Comparison of ENCODE assay signal across 16 cellular contexts in the genomic region with DNA sequence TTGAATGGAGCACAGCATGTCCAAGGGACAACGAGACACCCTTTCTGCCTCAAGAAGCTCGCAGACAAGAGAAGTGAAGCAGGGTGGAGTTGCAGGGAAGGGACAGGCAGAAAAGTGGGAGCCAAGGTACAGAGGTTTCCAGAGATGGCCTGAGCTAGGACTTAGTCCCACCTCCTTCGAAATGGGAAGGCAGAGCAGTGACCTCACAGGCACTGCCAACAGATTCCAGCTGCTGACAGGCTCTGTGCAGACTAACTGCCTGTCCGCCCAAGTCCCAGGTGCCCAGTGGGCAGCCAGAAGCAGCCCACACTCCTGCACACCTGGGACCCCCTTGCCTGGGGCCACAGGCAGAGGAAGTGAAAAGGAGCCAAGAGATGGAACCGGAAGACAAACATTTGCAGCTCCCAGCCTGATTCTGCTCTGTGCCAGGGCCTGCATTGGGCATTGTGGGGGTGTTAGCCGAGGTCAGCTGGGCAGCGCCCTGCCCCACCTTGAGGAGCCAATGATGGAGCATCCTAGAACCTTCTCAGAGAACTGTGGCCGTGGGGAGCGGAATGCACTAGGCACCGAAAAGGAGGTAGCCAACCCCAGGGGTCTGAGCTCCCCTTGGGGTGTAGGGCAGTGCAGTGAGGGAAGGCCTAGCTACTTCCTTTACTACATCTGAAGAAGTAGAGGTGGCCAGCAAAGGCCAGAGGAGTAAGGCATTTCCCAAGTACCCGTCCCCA. TPM values are rescaled to one million over a fixed set of nuclear protein-coding genes. Genes with fewer than 3 reads are reported as not detected.
DNase-seq lines count a peak whose midpoint lies in the region; ATAC-seq and TF ChIP-seq lines count a peak whose summit lies in the region.
"Had no signal": no experiment of that assay in that cellular context is flagged by ENCODE, and none has a peak within 500 bp of the region (broad histone marks: within the 10 kb centered on the region; RNA-seq: fewer than 3 reads in every experiment).

No MANE protein-coding gene starts in this region.

- no peaks in the 10 kb centered on the region for H3K9me3 Mint-ChIP-seq in GM23338
- H3K9me3 Mint-ChIP-seq in nephron progenitor cell = no peaks in the 10 kb centered on the region
- H3K9me3 Mint-ChIP-seq: CD8-positive, alpha-beta memory T cell had no signal

- H3K36me3 ChIP-seq in GM23338 (ENCODE audit: insufficient read depth) (no peaks in the 10 kb centered on the region), suprapubic skin (no peaks in the 10 kb centered on the region)
- H3K36me3 ChIP-seq: BE2C had no signal

- H3K4me2 ChIP-seq in GM23338 = no peak overlapping the region
- H3K4me2 ChIP-seq: A549 had no signal

- peaks cover 30% of the 10 kb centered on the region for H3K4me1 Mint-ChIP-seq in GM23338
- H3K4me1 Mint-ChIP-seq in nephron progenitor cell = peaks cover 18% of the 10 kb centered on the region
- H3K4me1 Mint-ChIP-seq: CD8-positive, alpha-beta memory T cell had no signal

- no peak overlapping the region for H3K4me3 ChIP-seq in GM23338
- no peak overlapping the region for H3K4me3 ChIP-seq in suprapubic skin
- H3K4me3 ChIP-seq: A549, GM12878 had no signal

- H3K36me3 Mint-ChIP-seq in GM23338 (ENCODE audit: low read depth) (no peaks in the 10 kb centered on the region), nephron progenitor cell (ENCODE audit: low read depth) (no peaks in the 10 kb centered on the region)
- H3K36me3 Mint-ChIP-seq: CD8-positive, alpha-beta memory T cell had no signal

- 81% methylated on average over 11 of the region's 11 CpGs for WGBS in suprapubic skin

- no peaks in the 10 kb centered on the region for H3K27me3 ChIP-seq in GM23338 (ENCODE audit: insufficient read depth)
- peaks cover 11% of the 10 kb centered on the region for H3K27me3 ChIP-seq in suprapubic skin
- H3K27me3 ChIP-seq: BE2C had no signal

- H3K27me3 Mint-ChIP-seq in GM23338 (ENCODE audit: insufficient read depth, low read depth, poor library complexity) = peaks cover 19% of the 10 kb centered on the region
- H3K27me3 Mint-ChIP-seq in nephron progenitor cell (ENCODE audit: low read depth, poor library complexity) = peaks cover 60% of the 10 kb centered on the region

- H3F3A ChIP-seq in GM23338 (replicated peaks; ENCODE audit: low read depth) = no peaks in the 10 kb centered on the region

- no peak for ATAC-seq in GM23338
- no peak for ATAC-seq in GM19023 (IDR thresholded peaks at IDR 0.05; ENCODE audit: unreplicated experiment)
- ATAC-seq in HG03571 (IDR thresholded peaks at IDR 0.05; ENCODE audit: unreplicated experiment) = no peak
- ATAC-seq: A549, GM12878 had no signal

- H2AFZ ChIP-seq in GM23338 = peak overlapping the region; percentile 32; the same call in 1 of the 2 replicates

- H3K4me1 ChIP-seq in GM23338 (ENCODE audit: insufficient read depth) (peaks cover 12% of the 10 kb centered on the region; the same call in 1 of the 2 replicates), suprapubic skin (peaks cover 4% of the 10 kb centered on the region)
- H3K4me1 ChIP-seq: A549 had no signal

- H3K79me2 ChIP-seq in GM23338 (replicated peaks; ENCODE audit: insufficient read depth) = no peaks in the 10 kb centered on the region

- DNase-seq in GM23338 (ENCODE audit: low spot score) = no peak
- DNase-seq in RPMI8226 = peak; percentile 48
- DNase-seq in nephron progenitor cell = no peak
- no peak for DNase-seq in suprapubic skin (ENCODE audit: low spot score in 2 of 2)
- no peak for DNase-seq in G401 (ENCODE audit: low spot score)
- DNase-seq: BE2C; CD8-positive, alpha-beta memory T cell; DMS 273 treated with DMSO at 0.1 percent for 48 hours; Karpas-422 had no signal

- H3K27ac Mint-ChIP-seq in GM23338 = no peak overlapping the region
- peak overlapping the region; percentile 88 for H3K27ac Mint-ChIP-seq in nephron progenitor cell

- no peaks in the 10 kb centered on the region for H3K9me2 ChIP-seq in GM23338 (ENCODE audit: insufficient read depth)

- TF ChIP-seq CTCF in GM23338 (conservative IDR thresholded peaks at IDR 0.05; ENCODE audit: low read depth in 2 of 2) (no peak), nephron progenitor cell (IDR thresholded peaks at IDR 0.05) (no peak), suprapubic skin (IDR thresholded peaks at IDR 0.05) (no peak)

- H3K4me3 Mint-ChIP-seq in GM23338 (no peak overlapping the region), nephron progenitor cell (no peak overlapping the region)
- H3K4me3 Mint-ChIP-seq: CD8-positive, alpha-beta memory T cell had no signal

- no peaks in the 10 kb centered on the region for H4K20me1 ChIP-seq in GM23338 (replicated peaks; ENCODE audit: insufficient read depth)

- in situ Hi-C loops in G401 (cut with HindIII; ENCODE audit: low sequenced_read_pairs) = no loop called here

- H3K9me3 ChIP-seq in suprapubic skin = no peaks in the 10 kb centered on the region
- H3K9me3 ChIP-seq: A549, BE2C had no signal

- H3K27ac ChIP-seq in GM23338 (ENCODE audit: low read depth) = no peak overlapping the region
- H3K27ac ChIP-seq in suprapubic skin = peak overlapping the region; percentile 9
- H3K27ac ChIP-seq: A549 had no signal

- TF ChIP-seq POLR2A in suprapubic skin (IDR thresholded peaks at IDR 0.05) = no peak

- no peak for TF ChIP-seq EP300 in suprapubic skin (IDR thresholded peaks at IDR 0.05)

TF ChIP-seq in GM23338, 12 proteins besides CTCF, POLR2A, EP300 and RAD21 (continues in another document):
- no peak for TF ChIP-seq NANOG (IDR thresholded peaks at IDR 0.05; ENCODE audit: borderline replicate concordance)
- no peak for TF ChIP-seq EZH2phosphoT487 (IDR thresholded peaks at IDR 0.05; ENCODE audit: unreplicated experiment)
- TF ChIP-seq ZNF114 (CRISPR knock-in tag; IDR thresholded peaks at IDR 0.05) = no peak
- TF ChIP-seq, protein P1, sequence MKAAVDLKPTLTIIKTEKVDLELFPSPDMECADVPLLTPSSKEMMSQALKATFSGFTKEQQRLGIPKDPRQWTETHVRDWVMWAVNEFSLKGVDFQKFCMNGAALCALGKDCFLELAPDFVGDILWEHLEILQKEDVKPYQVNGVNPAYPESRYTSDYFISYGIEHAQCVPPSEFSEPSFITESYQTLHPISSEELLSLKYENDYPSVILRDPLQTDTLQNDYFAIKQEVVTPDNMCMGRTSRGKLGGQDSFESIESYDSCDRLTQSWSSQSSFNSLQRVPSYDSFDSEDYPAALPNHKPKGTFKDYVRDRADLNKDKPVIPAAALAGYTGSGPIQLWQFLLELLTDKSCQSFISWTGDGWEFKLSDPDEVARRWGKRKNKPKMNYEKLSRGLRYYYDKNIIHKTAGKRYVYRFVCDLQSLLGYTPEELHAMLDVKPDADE (IDR thresholded peaks at IDR 0.05) = no peak
- TF ChIP-seq STAT1 (IDR thresholded peaks at IDR 0.05; ENCODE audit: unreplicated experiment) = no peak
- no peak for TF ChIP-seq POLR2AphosphoS5 (IDR thresholded peaks at IDR 0.05; ENCODE audit: low read depth)
- no peak for TF ChIP-seq ZNF331 (CRISPR knock-in tag; IDR thresholded peaks at IDR 0.05; ENCODE audit: low read depth)

RNA-seq across cellular contexts. Expression of a gene that starts 27.5 kb away (rescaled TPM):
- total RNA-seq in GM23338 (2014; rRNA removed; shearing (Covaris generic)) = 0.19 TPM in 1 of 2 replicates, not detected in the other
- polyA plus RNA-seq in GM23338 (2016; fragmentation: Nextera tagmentation; extraction: Ambion mirVana) = 0.11 and 0.12 TPM in 2 replicates
- total RNA-seq in suprapubic skin = 1 to 10 TPM; 2.1 to 9.7 (median 6.7) TPM
- total RNA-seq in G401 (2014; rRNA removed; shearing (Covaris generic)) = 0.07 TPM in 1 of 2 replicates, not detected in the other
- total RNA-seq: CD8-positive, alpha-beta memory T cell; Daoy; GM12878; HepG2 had no signal
- polyA plus RNA-seq: AG04450; CD8-positive, alpha-beta memory T cell; GM12878; HepG2 had no signal

RNA-seq across cellular contexts. Expression of a gene that starts 30.1 kb away (rescaled TPM):
- 31.6 and 35.3 TPM in 2 replicates for total RNA-seq in GM23338 (2014; rRNA removed; shearing (Covaris generic))
- 37.9 and 38.9 TPM in 2 replicates for polyA plus RNA-seq in GM23338 (2016; fragmentation: Nextera tagmentation; extraction: Ambion mirVana)
- total RNA-seq in suprapubic skin = 1 to 10 TPM; 2.7 to 6.2 (median 4.4) TPM
- total RNA-seq in G401 (2014; rRNA removed; shearing (Covaris generic)) = 18.9 and 20.3 TPM in 2 replicates
